7 cellular contexts compared by ENCODE assay signal in genomic region chr1:184753608-184754478, GRCh38. TPM values are rescaled to one million over a fixed set of nuclear protein-coding genes. Genes with fewer than 3 reads are reported as not detected.
DNase-seq lines count a peak whose midpoint lies in the region; ATAC-seq and TF ChIP-seq lines count a peak whose summit lies in the region.

No MANE protein-coding gene starts in this region.

- no peaks in the 10 kb centered on the region for H3K27me3 ChIP-seq in thymus (ENCODE audit: control insufficient read depth, insufficient read depth)

- peaks cover 4% of the 10 kb centered on the region for H3K27me3 Mint-ChIP-seq in activated T-cell treated with anti-CD3 and anti-CD28 coated beads, Interleukin-2, amount 50 U/mL, for 24 hours
- H3K27me3 Mint-ChIP-seq in nephron (ENCODE audit: low read depth): peaks cover 6% of the 10 kb centered on the region

- peaks cover 32% of the 10 kb centered on the region for H3K36me3 Mint-ChIP-seq in activated T-cell treated with anti-CD3 and anti-CD28 coated beads, Interleukin-2, amount 50 U/mL, for 24 hours (ENCODE audit: low read depth)
- no peaks in the 10 kb centered on the region for H3K36me3 Mint-ChIP-seq in nephron (ENCODE audit: low read depth)

- H3K4me1 ChIP-seq in thymus (ENCODE audit: control insufficient read depth, insufficient read depth, low read length): peaks cover 3% of the 10 kb centered on the region

- peak overlapping the region; percentile 95 for H3K27ac ChIP-seq in thymus (ENCODE audit: low read depth)

- H3K4me3 ChIP-seq in thymus (ENCODE audit: low read length): peak overlapping the region; percentile 79

- H3K27ac Mint-ChIP-seq in activated T-cell treated with anti-CD3 and anti-CD28 coated beads, Interleukin-2, amount 50 U/mL, for 24 hours: peak overlapping the region; percentile 97
- H3K27ac Mint-ChIP-seq in nephron: peak overlapping the region; percentile 28 to 69 (median 53)

- peaks cover 52% of the 10 kb centered on the region for H3K4me1 Mint-ChIP-seq in activated T-cell treated with anti-CD3 and anti-CD28 coated beads, Interleukin-2, amount 50 U/mL, for 24 hours (ENCODE audit: low read depth)
- peaks cover 22% of the 10 kb centered on the region for H3K4me1 Mint-ChIP-seq in nephron

- DNase-seq in NCI-H748 (lab: John Stamatoyannopoulos, UW; ENCODE audit: unreplicated experiment) (peak; percentile 56), fibroblast of peridontal ligament (ENCODE audit: extremely low read depth) (peak; percentile 27)
- no peak for DNase-seq in activated T-cell treated with anti-CD3 and anti-CD28 coated beads, Interleukin-2, amount 50 U/mL, for 24 hours

- under 1% methylated on average over 43 of the region's 43 CpGs for WGBS in thymus

- H3K9me3 Mint-ChIP-seq in activated T-cell treated with anti-CD3 and anti-CD28 coated beads, Interleukin-2, amount 50 U/mL, for 24 hours: no peaks in the 10 kb centered on the region
- H3K9me3 Mint-ChIP-seq in nephron: no peaks in the 10 kb centered on the region

- TF ChIP-seq CTCF in nephron (IDR thresholded peaks at IDR 0.05; ENCODE audit: unreplicated experiment in 3 of 3): no peak

- no peaks in the 10 kb centered on the region for H3K9me3 ChIP-seq in thymus (ENCODE audit: control insufficient read depth)

- ATAC-seq in GM18519 (IDR thresholded peaks at IDR 0.05; ENCODE audit: low FRiP score, unreplicated experiment) (peak; percentile 5), HG02885 (IDR thresholded peaks at IDR 0.05; ENCODE audit: poor library complexity, unreplicated experiment) (peak; percentile 8)

- H3K4me3 Mint-ChIP-seq in activated T-cell treated with anti-CD3 and anti-CD28 coated beads, Interleukin-2, amount 50 U/mL, for 24 hours: peak overlapping the region; percentile 86
- H3K4me3 Mint-ChIP-seq in nephron: peak overlapping the region; percentile 91 to 94 (median 93)

- no peaks in the 10 kb centered on the region for H3K36me3 ChIP-seq in thymus (ENCODE audit: control insufficient read depth, insufficient read depth)

RNA-seq across cellular contexts. Expression of gene EDEM3, which starts 0.8 kb away (rescaled TPM):
- polyA plus RNA-seq in thymus: 19.0 TPM
